Comparison of ENCODE assay signal across 9 cellular contexts in the genomic region with DNA sequence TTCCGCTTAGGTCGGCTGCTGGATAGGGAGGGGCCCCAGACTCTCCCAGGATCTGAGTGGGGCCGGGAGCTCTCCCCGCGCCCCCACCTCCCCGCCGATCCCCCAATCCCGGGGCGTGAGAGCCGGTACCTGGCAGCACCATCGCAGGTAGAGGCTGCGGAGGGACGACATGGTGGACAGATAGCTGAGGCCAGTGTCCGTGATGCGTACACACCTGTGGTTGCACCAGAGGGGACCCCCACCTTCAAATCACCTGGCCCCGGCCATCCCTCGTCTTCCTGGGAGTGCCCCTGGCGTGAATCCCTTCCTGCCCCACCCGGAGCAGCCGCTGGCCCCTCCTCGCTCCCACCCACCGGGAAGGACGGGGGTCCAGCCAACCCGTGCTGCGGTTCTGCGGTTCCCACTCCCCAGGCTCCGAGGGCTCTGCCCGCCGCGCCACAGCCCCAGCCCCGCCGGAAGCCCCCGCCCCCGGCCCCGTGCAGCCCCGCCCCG. TPM values are rescaled to one million over a fixed set of nuclear protein-coding genes. Genes with fewer than 3 reads are reported as not detected.
DNase-seq lines count a peak whose midpoint lies in the region; ATAC-seq, FAIRE-seq and TF ChIP-seq lines count a peak whose summit lies in the region.
"Had no signal": no experiment of that assay in that cellular context is flagged by ENCODE, and none has a peak within 500 bp of the region (broad histone marks: within the 10 kb centered on the region; RNA-seq: fewer than 3 reads in every experiment).

No MANE protein-coding gene starts in this region.

- no peak overlapping the region for H3K27ac Mint-ChIP-seq in CD4-positive, CD25-positive, alpha-beta regulatory T cell
- H3K27ac Mint-ChIP-seq in memory B cell = no peak overlapping the region

- RAD21 ChIA-PET in GM12878 (lab: Charles Lee; ENCODE audit: unreplicated experiment) = interaction anchor here (0.9 kb wide), 1 partner anchor 25 kb away, joined by 3 read pairs; no protein-coding TSS in a partner anchor

- in situ Hi-C loops in HAP-1 (cut with MboI; ENCODE audit: low sequenced_read_pairs) = no loop called here
- in situ Hi-C loops in GM12878 (cut with MboI) = no loop called here

- no peaks in the 10 kb centered on the region for H4K20me1 ChIP-seq in GM12878 (ENCODE audit: control insufficient read depth, insufficient read depth)
- no peaks in the 10 kb centered on the region for H4K20me1 ChIP-seq in smooth muscle cell (ENCODE audit: low read depth)

- no peaks in the 10 kb centered on the region for H3F3A ChIP-seq in smooth muscle cell (ENCODE audit: low read depth)

- SMC1A ChIA-PET in GM12878 (lab: Charles Lee; ENCODE audit: uncharacterized antibody, unreplicated experiment) = no interaction called here

- H3K27me3 Mint-ChIP-seq in CD4-positive, CD25-positive, alpha-beta regulatory T cell = peaks cover 4% of the 10 kb centered on the region
- peaks cover 6% of the 10 kb centered on the region for H3K27me3 Mint-ChIP-seq in memory B cell

- H3K4me3 Mint-ChIP-seq in CD4-positive, CD25-positive, alpha-beta regulatory T cell = peak overlapping the region in 3 of 4 donors; percentile 55 to 84 (median 61)
- peak overlapping the region; percentile 47 for H3K4me3 Mint-ChIP-seq in memory B cell

- H3K79me2 ChIP-seq in GM12878 (ENCODE audit: control insufficient read depth, insufficient read depth, low read length) (peaks cover 3% of the 10 kb centered on the region; the same call in 1 of the 2 replicates), smooth muscle cell (ENCODE audit: low read depth) (peaks cover under 1% of the 10 kb centered on the region)

- FAIRE-seq in GM12878 (lab: Jason Lieb, UNC) = no peak

- no peaks in the 10 kb centered on the region for H3K36me3 Mint-ChIP-seq in CD4-positive, CD25-positive, alpha-beta regulatory T cell
- H3K36me3 Mint-ChIP-seq in memory B cell = no peaks in the 10 kb centered on the region

- WGBS in GM12878 (ENCODE audit: insufficient coverage, insufficient replicate concordance, low lambda C conversion rate, missing lambda C conversion rate) = 21% methylated on average over 16 of the region's 37 CpGs
- 2% methylated on average over 25 of the region's 37 CpGs for WGBS in smooth muscle cell (ENCODE audit: low lambda C conversion rate)

- peaks cover 2 to 40% (median 7%) of the 10 kb centered on the region in 4 donors for H3K4me1 Mint-ChIP-seq in CD4-positive, CD25-positive, alpha-beta regulatory T cell
- peaks cover 21% of the 10 kb centered on the region for H3K4me1 Mint-ChIP-seq in memory B cell

- TF ChIP-seq EP300 in GM12878 (IDR thresholded peaks at IDR 0.05; ENCODE audit: borderline replicate concordance in 1 of 2, control insufficient read depth in 1 of 2, low read depth in 2 of 2, low read length in 2 of 2) = no peak

- TF ChIP-seq CTCF in GM12878 (IDR thresholded peaks at IDR 0.05 in 2 of 3, conservative IDR thresholded peaks at IDR 0.05 in 1 of 3; ENCODE audit: control insufficient read depth in 2 of 3, extremely low read depth in 1 of 3, insufficient read depth in 1 of 3, low read depth in 3 of 3, low read length in 3 of 3) = no peak
- no peak for TF ChIP-seq CTCF in smooth muscle cell (IDR thresholded peaks at IDR 0.05; ENCODE audit: borderline replicate concordance, insufficient read depth, poor library complexity, severe bottlenecking)

- H3K27me3 ChIP-seq in CD4-positive, CD25-positive, alpha-beta regulatory T cell (ENCODE audit: control insufficient read depth, insufficient read depth, low read length) = no peaks in the 10 kb centered on the region
- H3K27me3 ChIP-seq in HAP-1 (ENCODE audit: low read depth) (peaks cover under 1% of the 10 kb centered on the region; the same call in 1 of the 2 replicates), GM12878 (replicated peaks in 1 of 2; ENCODE audit: control insufficient read depth in 2 of 2, insufficient read depth in 2 of 2, low read length in 1 of 2) (peaks cover 2 to 6% of the 10 kb centered on the region in 2 experiments; a peak in 3 of 4 replicates), smooth muscle cell (ENCODE audit: low read depth) (peaks cover 77% of the 10 kb centered on the region)

- peak overlapping the region; percentile 29; the same call in 1 of the 2 replicates for H2AFZ ChIP-seq in GM12878 (ENCODE audit: control insufficient read depth, low read depth, low read length)
- H2AFZ ChIP-seq in smooth muscle cell (ENCODE audit: low read depth) = no peak overlapping the region

- H3K9ac ChIP-seq in GM12878 (ENCODE audit: control insufficient read depth, insufficient read depth, low read length) (no peak overlapping the region), smooth muscle cell (ENCODE audit: low read depth) (no peak overlapping the region)

- H3K4me3 ChIP-seq in CD4-positive, CD25-positive, alpha-beta regulatory T cell (ENCODE audit: low read depth, low read length) = no peak overlapping the region
- H3K4me3 ChIP-seq in HAP-1 = peak overlapping the region; percentile 38
- no peak overlapping the region; the same call in 1 of the 2 replicates for H3K4me3 ChIP-seq in GM12878
- no peak overlapping the region for H3K4me3 ChIP-seq in smooth muscle cell

- H3K27ac ChIP-seq in CD4-positive, CD25-positive, alpha-beta regulatory T cell (ENCODE audit: insufficient read depth, low read length, poor library complexity, severe bottlenecking) = peak overlapping the region; percentile 33
- H3K27ac ChIP-seq in GM12878 (ENCODE audit: control insufficient read depth, insufficient read depth) (no peak overlapping the region), smooth muscle cell (ENCODE audit: low read depth) (no peak overlapping the region)

- TF ChIP-seq RAD21 in GM12878 (IDR thresholded peaks at IDR 0.05; ENCODE audit: insufficient read depth, low read depth, low read length) = no peak

- no peaks in the 10 kb centered on the region for H3K36me3 ChIP-seq in CD4-positive, CD25-positive, alpha-beta regulatory T cell (ENCODE audit: control insufficient read depth, insufficient read depth, low read length)
- H3K36me3 ChIP-seq in HAP-1 (replicated peaks) (no peaks in the 10 kb centered on the region), GM12878 (ENCODE audit: control insufficient read depth in 2 of 2, insufficient read depth in 2 of 2, low read length in 1 of 2) (no peaks in the 10 kb centered on the region), smooth muscle cell (ENCODE audit: low read depth) (no peaks in the 10 kb centered on the region)

- ATAC-seq in CD4-positive, CD25-positive, alpha-beta regulatory T cell (ENCODE audit: low read depth in 2 of 2) = no peak
- no peak for ATAC-seq in GM12878
- no peak for ATAC-seq in memory B cell (ENCODE audit: low read depth)
- ATAC-seq in HG02938 (IDR thresholded peaks at IDR 0.05; ENCODE audit: unreplicated experiment) = no peak
- ATAC-seq in HG03097 (IDR thresholded peaks at IDR 0.05; ENCODE audit: low FRiP score, unreplicated experiment) = no peak

- intact Hi-C loops in GM12878 (cut with micrococcal nuclease; ENCODE audit: unreplicated experiment) = no loop called here
- intact Hi-C loops in head of caudate nucleus (cut with DNase I) = no loop called here

- peak overlapping the region; percentile 89 for H3K4me2 ChIP-seq in GM12878 (ENCODE audit: control insufficient read depth, insufficient read depth)
- H3K4me2 ChIP-seq in smooth muscle cell = no peak overlapping the region

- POLR2A ChIA-PET in GM12878 (lab: Charles Lee) = interaction anchor here (0.7 to 2.0 kb wide), 6 partner anchors 11 to 58 kb away, joined by 3 to 7 read pairs (median 4); a partner anchor contains a TSS

- H3K4me1 ChIP-seq in CD4-positive, CD25-positive, alpha-beta regulatory T cell (ENCODE audit: control insufficient read depth, insufficient read depth, low read length, poor library complexity, severe bottlenecking) = peaks cover 45% of the 10 kb centered on the region
- peaks cover 11% of the 10 kb centered on the region for H3K4me1 ChIP-seq in HAP-1
- H3K4me1 ChIP-seq in GM12878 (ENCODE audit: control insufficient read depth, insufficient read depth, low read length) = peaks cover 7% of the 10 kb centered on the region
- peaks cover 6% of the 10 kb centered on the region for H3K4me1 ChIP-seq in smooth muscle cell (ENCODE audit: low read depth)

- TF ChIP-seq POLR2A in GM12878 (IDR thresholded peaks at IDR 0.05; ENCODE audit: low read depth, low read length) = no peak

- DNase-seq in CD4-positive, CD25-positive, alpha-beta regulatory T cell = no peak
- DNase-seq in HAP-1 (ENCODE audit: low spot score in 2 of 2) (no peak), GM12878 (ENCODE audit: low read depth, low spot score) (no peak), memory B cell (ENCODE audit: low spot score in 2 of 2) (no peak), smooth muscle cell (lab: John Stamatoyannopoulos, UW; ENCODE audit: unreplicated experiment) (no peak), head of caudate nucleus (no peak)
- DNase-seq: SW 1271 had no signal

- CTCF ChIA-PET in GM12878 (lab: Yijun Ruan, JAX) = interaction anchor here (0.6 to 1.6 kb wide), 4 partner anchors 15 to 105 kb away, joined by 3 to 5 read pairs (median 3); no protein-coding TSS in a partner anchor

- peaks cover 0 to 1% (median 0%) of the 10 kb centered on the region in 7 donors for H3K9me3 Mint-ChIP-seq in CD4-positive, CD25-positive, alpha-beta regulatory T cell
- no peaks in the 10 kb centered on the region for H3K9me3 Mint-ChIP-seq in memory B cell

- BruUV-seq in GM12878 (replicated peaks; lab: Mats Ljungman, UMichigan) = no TSS peak

- no peaks in the 10 kb centered on the region for H3K9me3 ChIP-seq in CD4-positive, CD25-positive, alpha-beta regulatory T cell (ENCODE audit: control insufficient read depth in 2 of 2, low read length in 2 of 2)
- H3K9me3 ChIP-seq in HAP-1 = no peaks in the 10 kb centered on the region
- H3K9me3 ChIP-seq in GM12878 (replicated peaks; ENCODE audit: control insufficient read depth, insufficient read depth, low read length) = no peaks in the 10 kb centered on the region; the same call in 2 of the 3 replicates
- no peaks in the 10 kb centered on the region for H3K9me3 ChIP-seq in smooth muscle cell (replicated peaks; ENCODE audit: low read depth)

RNA-seq across cellular contexts. Expression of a gene that starts 4.7 kb away (rescaled TPM):
- 8.9 TPM for total RNA-seq in CD4-positive, CD25-positive, alpha-beta regulatory T cell
- polyA plus RNA-seq in CD4-positive, CD25-positive, alpha-beta regulatory T cell = 10 to 100 TPM in 2 of 4 donors, 1 to 10 TPM in 2; 7.9 to 10.4 (median 10.0) TPM
- 31.3 and 34.6 TPM in 2 replicates for total RNA-seq in GM12878 (2013; cell fraction: nucleolus; rRNA removed)
- total RNA-seq in GM12878 (2014; rRNA removed) = 3.8 and 4.1 TPM in 2 replicates
- 2.2 TPM in 2 replicates for total RNA-seq in GM12878 (2014; rRNA removed; fragmentation: Illumina TruSeq; extraction: Trizol)
- 16.5 and 19.7 TPM in 2 replicates for total RNA-seq in GM12878 (2021)
- polyA plus RNA-seq in GM12878 (2011; ENCODE audit: low read depth) = 3.7 TPM
- polyA plus RNA-seq in GM12878 (2011; rRNA removed) = 1.2 and 3.4 TPM in 2 replicates
- 6.3 and 9.4 TPM in 2 replicates for polyA plus RNA-seq in GM12878 (2011; cell fraction: cytosol; rRNA removed)
- 55.1 and 67.4 TPM in 2 replicates for polyA plus RNA-seq in GM12878 (2011; cell fraction: nucleus; rRNA removed)
- 11.6 and 13.8 TPM in 2 replicates for polyA plus RNA-seq in GM12878 (2012)
- 0.82 and 2.6 TPM in 2 replicates for polyA plus RNA-seq in GM12878 (2014; fragmentation: Illumina TruSeq; extraction: Trizol)
- under 1 TPM; 0.06 to 0.22 TPM for polyA plus RNA-seq in GM12878 (2014; fragmentation: Nextera tagmentation; extraction: Ambion mirVana)
- polyA plus RNA-seq in GM12878 (2014; rRNA removed) = 9.4 and 12.9 TPM in 2 replicates
- 10 to 100 TPM; 18.8 to 20.4 TPM for polyA plus RNA-seq in GM12878 (2016; fragmentation: Nextera tagmentation; extraction: Ambion mirVana)
- 5.0 and 11.4 TPM in 2 replicates for polyA minus RNA-seq in GM12878 (2011; rRNA and poly(A)+ RNA removed)
- 5.5 and 7.2 TPM in 2 replicates for polyA minus RNA-seq in GM12878 (2011; cell fraction: cytosol; rRNA and poly(A)+ RNA removed)
- 11.7 and 18.8 TPM in 2 replicates for polyA minus RNA-seq in GM12878 (2011; cell fraction: nucleus; rRNA and poly(A)+ RNA removed)
- 4.7 and 10.6 TPM in 2 replicates for total RNA-seq in smooth muscle cell
- polyA plus RNA-seq in smooth muscle cell = 19.3 and 22.2 TPM in 2 replicates

RNA-seq across cellular contexts. Expression of a gene that starts 10.7 kb away (rescaled TPM):
- 18.6 TPM for total RNA-seq in CD4-positive, CD25-positive, alpha-beta regulatory T cell
- 10 to 100 TPM in 1 of 4 donors, 1 to 10 TPM in 3; 8.5 to 10.5 (median 9.3) TPM for polyA plus RNA-seq in CD4-positive, CD25-positive, alpha-beta regulatory T cell
- 2.9 and 3.4 TPM in 2 replicates for total RNA-seq in GM12878 (2013; cell fraction: nucleolus; rRNA removed)
- 0.23 and 0.44 TPM in 2 replicates for total RNA-seq in GM12878 (2014; rRNA removed)
- total RNA-seq in GM12878 (2014; rRNA removed; fragmentation: Illumina TruSeq; extraction: Trizol) = 0.13 and 0.14 TPM in 2 replicates
- 1.4 and 2.3 TPM in 2 replicates for total RNA-seq in GM12878 (2021)
- polyA plus RNA-seq in GM12878 (2011; ENCODE audit: low read depth) = 0.42 TPM
- polyA plus RNA-seq in GM12878 (2011; rRNA removed) = 0.42 and 0.53 TPM in 2 replicates
- polyA plus RNA-seq in GM12878 (2011; cell fraction: cytosol; rRNA removed) = 1.0 and 1.4 TPM in 2 replicates
- polyA plus RNA-seq in GM12878 (2011; cell fraction: nucleus; rRNA removed) = 3.7 and 4.2 TPM in 2 replicates
- 1.2 and 1.8 TPM in 2 replicates for polyA plus RNA-seq in GM12878 (2012)
- polyA plus RNA-seq in GM12878 (2014; fragmentation: Illumina TruSeq; extraction: Trizol) = 0.08 and 0.25 TPM in 2 replicates
- polyA plus RNA-seq in GM12878 (2014; fragmentation: Nextera tagmentation; extraction: Ambion mirVana) = under 1 TPM; 0.13 to 0.19 TPM
- 0.86 and 1.2 TPM in 2 replicates for polyA plus RNA-seq in GM12878 (2014; rRNA removed)
- polyA plus RNA-seq in GM12878 (2016; fragmentation: Nextera tagmentation; extraction: Ambion mirVana) = under 1 TPM; 0.13 to 0.54 TPM
- 0.29 and 0.62 TPM in 2 replicates for polyA minus RNA-seq in GM12878 (2011; rRNA and poly(A)+ RNA removed)
- polyA minus RNA-seq in GM12878 (2011; cell fraction: cytosol; rRNA and poly(A)+ RNA removed) = 1.6 and 2.3 TPM in 2 replicates
- polyA minus RNA-seq in GM12878 (2011; cell fraction: nucleus; rRNA and poly(A)+ RNA removed) = 0.85 and 0.96 TPM in 2 replicates
- 0.76 TPM in 1 of 2 replicates, not detected in the other for total RNA-seq in smooth muscle cell
- 0.17 TPM in 1 of 2 replicates, not detected in the other for polyA plus RNA-seq in smooth muscle cell

RNA-seq across cellular contexts. Expression of a gene that starts 10.8 kb away (rescaled TPM):
- 22.7 TPM for total RNA-seq in CD4-positive, CD25-positive, alpha-beta regulatory T cell
- polyA plus RNA-seq in CD4-positive, CD25-positive, alpha-beta regulatory T cell = 10 to 100 TPM; 29.2 to 36.2 (median 33.4) TPM
- 34.5 and 44.5 TPM in 2 replicates for total RNA-seq in GM12878 (2013; cell fraction: nucleolus; rRNA removed)
- total RNA-seq in GM12878 (2014; rRNA removed) (30.5 and 37.6 TPM in 2 replicates), GM12878 (2014; rRNA removed; fragmentation: Illumina TruSeq; extraction: Trizol) (15.6 and 18.5 TPM in 2 replicates), GM12878 (2021) (38.2 and 39.1 TPM in 2 replicates), smooth muscle cell (42.9 and 47.9 TPM in 2 replicates)
- 8.0 TPM for polyA plus RNA-seq in GM12878 (2011; ENCODE audit: low read depth)
- polyA plus RNA-seq in GM12878 (2011; rRNA removed) (8.0 and 23.5 TPM in 2 replicates), GM12878 (2014; fragmentation: Illumina TruSeq; extraction: Trizol) (8.0 and 23.9 TPM in 2 replicates), GM12878 (2014; fragmentation: Nextera tagmentation; extraction: Ambion mirVana) (1 to 10 TPM in 1 of 2 experiments, under 1 TPM in 1; 1.00 to 3.4 TPM), GM12878 (2014; rRNA removed) (46.5 and 47.2 TPM in 2 replicates), GM12878 (2016; fragmentation: Nextera tagmentation; extraction: Ambion mirVana) (10 to 100 TPM; 39.1 to 50.4 TPM), smooth muscle cell (92.5 and 95.1 TPM in 2 replicates)
- polyA plus RNA-seq in GM12878 (2011; cell fraction: cytosol; rRNA removed) = 42.2 and 55.5 TPM in 2 replicates
- 114 and 133 TPM in 2 replicates for polyA plus RNA-seq in GM12878 (2011; cell fraction: nucleus; rRNA removed)
- polyA plus RNA-seq in GM12878 (2012) = 18.7 and 24.7 TPM in 2 replicates
- polyA minus RNA-seq in GM12878 (2011; rRNA and poly(A)+ RNA removed) = 10.8 and 12.3 TPM in 2 replicates
- polyA minus RNA-seq in GM12878 (2011; cell fraction: cytosol; rRNA and poly(A)+ RNA removed) = 11.1 and 13.1 TPM in 2 replicates
- 25.0 and 41.8 TPM in 2 replicates for polyA minus RNA-seq in GM12878 (2011; cell fraction: nucleus; rRNA and poly(A)+ RNA removed)

RNA-seq across cellular contexts. Expression of a gene that starts 14.7 kb away (rescaled TPM):
- total RNA-seq in CD4-positive, CD25-positive, alpha-beta regulatory T cell = 63.2 TPM
- polyA plus RNA-seq in CD4-positive, CD25-positive, alpha-beta regulatory T cell = 100 to 1,000 TPM; 117 to 142 (median 135) TPM
- 15.6 and 16.6 TPM in 2 replicates for total RNA-seq in GM12878 (2013; cell fraction: nucleolus; rRNA removed)
- 87.5 and 104 TPM in 2 replicates for total RNA-seq in GM12878 (2014; rRNA removed)
- total RNA-seq in GM12878 (2014; rRNA removed; fragmentation: Illumina TruSeq; extraction: Trizol) = 63.0 and 65.8 TPM in 2 replicates
- total RNA-seq in GM12878 (2021) = 82.6 and 92.2 TPM in 2 replicates
- 22.5 TPM for polyA plus RNA-seq in GM12878 (2011; ENCODE audit: low read depth)
- 25.6 and 47.6 TPM in 2 replicates for polyA plus RNA-seq in GM12878 (2011; rRNA removed)
- 49.7 and 69.9 TPM in 2 replicates for polyA plus RNA-seq in GM12878 (2011; cell fraction: cytosol; rRNA removed)
- 81.0 and 81.5 TPM in 2 replicates for polyA plus RNA-seq in GM12878 (2011; cell fraction: nucleus; rRNA removed)
- 38.6 and 46.4 TPM in 2 replicates for polyA plus RNA-seq in GM12878 (2012)
- polyA plus RNA-seq in GM12878 (2014; fragmentation: Illumina TruSeq; extraction: Trizol) = 16.1 and 49.7 TPM in 2 replicates
- 10 to 100 TPM in 1 of 2 experiments, 1 to 10 TPM in 1; 4.2 to 26.6 TPM for polyA plus RNA-seq in GM12878 (2014; fragmentation: Nextera tagmentation; extraction: Ambion mirVana)
- polyA plus RNA-seq in GM12878 (2014; rRNA removed) = 71.3 and 80.9 TPM in 2 replicates
- polyA plus RNA-seq in GM12878 (2016; fragmentation: Nextera tagmentation; extraction: Ambion mirVana) = 100 to 1,000 TPM; 120 to 136 TPM
- 16.1 and 27.4 TPM in 2 replicates for polyA minus RNA-seq in GM12878 (2011; rRNA and poly(A)+ RNA removed)
- polyA minus RNA-seq in GM12878 (2011; cell fraction: cytosol; rRNA and poly(A)+ RNA removed) = 14.2 and 17.0 TPM in 2 replicates
- 21.4 and 26.1 TPM in 2 replicates for polyA minus RNA-seq in GM12878 (2011; cell fraction: nucleus; rRNA and poly(A)+ RNA removed)
- total RNA-seq in smooth muscle cell = 93.4 and 99.0 TPM in 2 replicates
- polyA plus RNA-seq in smooth muscle cell = 196 and 212 TPM in 2 replicates

RNA-seq across cellular contexts. Expression of a gene that starts 19.4 kb away (rescaled TPM):
- total RNA-seq in CD4-positive, CD25-positive, alpha-beta regulatory T cell = 3.2 TPM
- polyA plus RNA-seq in CD4-positive, CD25-positive, alpha-beta regulatory T cell = 1 to 10 TPM in 1 of 4 donors, under 1 TPM in 2, not detected in 1; 0.49 to 1.5 (median 0.88) TPM
- 7.5 and 8.6 TPM in 2 replicates for total RNA-seq in GM12878 (2013; cell fraction: nucleolus; rRNA removed)
- total RNA-seq in GM12878 (2014; rRNA removed) (0.22 and 0.28 TPM in 2 replicates), GM12878 (2014; rRNA removed; fragmentation: Illumina TruSeq; extraction: Trizol) (0.09 TPM in 1 of 2 replicates, not detected in the other), GM12878 (2021) (1.0 and 1.3 TPM in 2 replicates), smooth muscle cell (2.7 and 4.5 TPM in 2 replicates)
- polyA plus RNA-seq in GM12878 (2011; ENCODE audit: low read depth) = 0.62 TPM
- polyA plus RNA-seq in GM12878 (2011; rRNA removed) (0.27 and 0.65 TPM in 2 replicates), GM12878 (2014; fragmentation: Illumina TruSeq; extraction: Trizol) (0.04 TPM in 1 of 2 replicates, not detected in the other), GM12878 (2014; fragmentation: Nextera tagmentation; extraction: Ambion mirVana) (not detected), GM12878 (2014; rRNA removed) (0.82 and 0.88 TPM in 2 replicates), GM12878 (2016; fragmentation: Nextera tagmentation; extraction: Ambion mirVana) (not detected), smooth muscle cell (2.6 and 3.7 TPM in 2 replicates)
- polyA plus RNA-seq in GM12878 (2011; cell fraction: cytosol; rRNA removed) = 0.60 and 1.5 TPM in 2 replicates
- 39.2 and 45.8 TPM in 2 replicates for polyA plus RNA-seq in GM12878 (2011; cell fraction: nucleus; rRNA removed)
- 1.5 and 2.2 TPM in 2 replicates for polyA plus RNA-seq in GM12878 (2012)
- 0.15 TPM in 1 of 2 replicates, not detected in the other for polyA minus RNA-seq in GM12878 (2011; rRNA and poly(A)+ RNA removed)
- not detected in 2 replicates for polyA minus RNA-seq in GM12878 (2011; cell fraction: cytosol; rRNA and poly(A)+ RNA removed)
- 3.9 and 4.1 TPM in 2 replicates for polyA minus RNA-seq in GM12878 (2011; cell fraction: nucleus; rRNA and poly(A)+ RNA removed)
